ENCODE assay signal across 14 cellular contexts in genomic region chr22:19176732-19177131, GRCh38. TPM values are rescaled to one million over a fixed set of nuclear protein-coding genes. Genes with fewer than 3 reads are reported as not detected.
DNase-seq lines count a peak whose midpoint lies in the region; ATAC-seq and TF ChIP-seq lines count a peak whose summit lies in the region.
"Had no signal": no experiment of that assay in that cellular context is flagged by ENCODE, and none has a peak within 500 bp of the region (broad histone marks: within the 10 kb centered on the region; RNA-seq: fewer than 3 reads in every experiment).

No MANE protein-coding gene starts in this region.

- intact Hi-C loops in CD14-positive monocyte (cut with micrococcal nuclease) = loop anchor here in 1 of 2 donors (5.0 kb wide), 1 partner anchor 116 kb away; the partner anchor contains the start of gene CLTCL1

- peak overlapping the region; percentile 67 for H3K4me3 Mint-ChIP-seq in activated T-cell treated with anti-CD3 and anti-CD28 coated beads, Interleukin-2, amount 50 U/mL, for 4 hours
- peak overlapping the region; percentile 66 for H3K4me3 Mint-ChIP-seq in stimulated activated memory B cell treated with anti-CD40 and anti-IgM and Interleukin-4, amounts not matched to agents 10 μg/mL and 1 μg/mL and 100 μg/mL, for 72 hours
- peak overlapping the region in 1 of 2 donors; percentile 47 for H3K4me3 Mint-ChIP-seq in CD14-positive monocyte

- peak overlapping the region; percentile 95 for H3K27ac ChIP-seq in VCaP

- H3K27me3 Mint-ChIP-seq in activated T-cell treated with anti-CD3 and anti-CD28 coated beads, Interleukin-2, amount 50 U/mL, for 4 hours (ENCODE audit: low read depth) = no peaks in the 10 kb centered on the region
- no peaks in the 10 kb centered on the region for H3K27me3 Mint-ChIP-seq in stimulated activated memory B cell treated with anti-CD40 and anti-IgM and Interleukin-4, amounts not matched to agents 10 μg/mL and 1 μg/mL and 100 μg/mL, for 72 hours
- H3K27me3 Mint-ChIP-seq in CD14-positive monocyte (ENCODE audit: low read depth in 3 of 3) = peaks cover 0 to 2% (median 0%) of the 10 kb centered on the region in 3 donors

- DNase-seq in activated T-cell treated with anti-CD3 and anti-CD28 coated beads, Interleukin-2, amount 50 U/mL, for 4 hours = no peak
- no peak for DNase-seq in activated T-cell treated with anti-CD3 and anti-CD28 coated beads, Interleukin-2, amount 50 U/mL, for 1 hour
- no peak for DNase-seq in fibroblast of pulmonary artery (ENCODE audit: low read depth)
- DNase-seq in CD14-positive monocyte (ENCODE audit: low spot score) = no peak
- no peak for DNase-seq in globus pallidus (ENCODE audit: low spot score)
- no peak for DNase-seq in NCI-H748 treated with DMSO at 0.1 percent for 48 hours (lab: John Stamatoyannopoulos, UW)
- DNase-seq: activated naive CD4-positive, alpha-beta T cell; heart right ventricle; MV-4-11; Right ventricle myocardium superior had no signal

- H3K4me3 ChIP-seq in fibroblast of pulmonary artery (replicated peaks; ENCODE audit: low read depth, low read length) = peak overlapping the region; percentile 66

- peaks cover 32% of the 10 kb centered on the region for H3K4me1 Mint-ChIP-seq in activated T-cell treated with anti-CD3 and anti-CD28 coated beads, Interleukin-2, amount 50 U/mL, for 4 hours (ENCODE audit: low read depth)
- H3K4me1 Mint-ChIP-seq in stimulated activated memory B cell treated with anti-CD40 and anti-IgM and Interleukin-4, amounts not matched to agents 10 μg/mL and 1 μg/mL and 100 μg/mL, for 72 hours = peaks cover 72% of the 10 kb centered on the region
- peaks cover 41% of the 10 kb centered on the region for H3K4me1 Mint-ChIP-seq in CD14-positive monocyte

- peak overlapping the region; percentile 19 for H3K27ac Mint-ChIP-seq in stimulated activated memory B cell treated with anti-CD40 and anti-IgM and Interleukin-4, amounts not matched to agents 10 μg/mL and 1 μg/mL and 100 μg/mL, for 72 hours
- H3K27ac Mint-ChIP-seq in CD14-positive monocyte = peak overlapping the region in 2 of 7 donors; percentile 37 to 58

- H3K9me3 Mint-ChIP-seq in activated T-cell treated with anti-CD3 and anti-CD28 coated beads, Interleukin-2, amount 50 U/mL, for 4 hours = no peaks in the 10 kb centered on the region
- H3K9me3 Mint-ChIP-seq in stimulated activated memory B cell treated with anti-CD40 and anti-IgM and Interleukin-4, amounts not matched to agents 10 μg/mL and 1 μg/mL and 100 μg/mL, for 72 hours = no peaks in the 10 kb centered on the region
- peaks cover 0 to 2% (median 0%) of the 10 kb centered on the region in 7 donors for H3K9me3 Mint-ChIP-seq in CD14-positive monocyte

- peaks cover 4% of the 10 kb centered on the region for H3K36me3 Mint-ChIP-seq in activated T-cell treated with anti-CD3 and anti-CD28 coated beads, Interleukin-2, amount 50 U/mL, for 4 hours (ENCODE audit: insufficient read depth)
- H3K36me3 Mint-ChIP-seq in stimulated activated memory B cell treated with anti-CD40 and anti-IgM and Interleukin-4, amounts not matched to agents 10 μg/mL and 1 μg/mL and 100 μg/mL, for 72 hours = no peaks in the 10 kb centered on the region
- H3K36me3 Mint-ChIP-seq in CD14-positive monocyte = no peaks in the 10 kb centered on the region

- TF ChIP-seq CTCF in VCaP (conservative IDR thresholded peaks at IDR 0.05) = no peak
- no peak for TF ChIP-seq CTCF in fibroblast of pulmonary artery (IDR thresholded peaks at IDR 0.05; ENCODE audit: low read length, missing control alignments)
- no peak for TF ChIP-seq CTCF in CD14-positive monocyte (IDR thresholded peaks at IDR 0.05)

- ATAC-seq in activated T-cell treated with anti-CD3 and anti-CD28 coated beads, Interleukin-2, amount 50 U/mL, for 4 hours = no peak
- ATAC-seq in stimulated activated memory B cell treated with anti-CD40 and anti-IgM and Interleukin-4, amounts not matched to agents 10 μg/mL and 1 μg/mL and 100 μg/mL, for 72 hours = no peak
- ATAC-seq: heart right ventricle had no signal

RNA-seq across cellular contexts. Expression of gene SLC25A1, which starts 1.8 kb away (rescaled TPM):
- total RNA-seq in activated T-cell treated with anti-CD3 and anti-CD28 coated beads, Interleukin-2, amount 50 U/mL, for 4 hours = 10 to 100 TPM; 31.7 to 36.6 (median 34.1) TPM
- polyA plus RNA-seq in CD14-positive monocyte = 10 to 100 TPM; 35.1 to 37.4 TPM

RNA-seq across cellular contexts. Expression of gene GSC2, which starts 26.6 kb away (rescaled TPM):
- total RNA-seq in activated T-cell treated with anti-CD3 and anti-CD28 coated beads, Interleukin-2, amount 50 U/mL, for 4 hours = not detected
- polyA plus RNA-seq in CD14-positive monocyte = not detected
- total RNA-seq: heart right ventricle, renal cortical epithelial cell, Right ventricle myocardium superior, subcutaneous adipose tissue had no signal
- polyA plus RNA-seq: heart right ventricle had no signal

RNA-seq across cellular contexts. Expression of gene ESS2, which starts 32.3 kb away (rescaled TPM):
- 10 to 100 TPM; 21.8 to 22.5 (median 22.0) TPM for total RNA-seq in activated T-cell treated with anti-CD3 and anti-CD28 coated beads, Interleukin-2, amount 50 U/mL, for 4 hours
- 1 to 10 TPM; 4.0 to 5.5 TPM for polyA plus RNA-seq in CD14-positive monocyte

RNA-seq across cellular contexts. Expression of gene TSSK2, which starts 45.6 kb away (rescaled TPM):
- not detected for total RNA-seq in activated T-cell treated with anti-CD3 and anti-CD28 coated beads, Interleukin-2, amount 50 U/mL, for 4 hours
- polyA plus RNA-seq in CD14-positive monocyte = not detected
- total RNA-seq: renal cortical epithelial cell, Right ventricle myocardium superior, subcutaneous adipose tissue had no signal

RNA-seq across cellular contexts. Expression of gene DGCR2, which starts 54.5 kb away (rescaled TPM):
- 10 to 100 TPM; 25.8 to 27.7 (median 27.0) TPM for total RNA-seq in activated T-cell treated with anti-CD3 and anti-CD28 coated beads, Interleukin-2, amount 50 U/mL, for 4 hours
- polyA plus RNA-seq in CD14-positive monocyte = 10 to 100 TPM; 28.9 to 37.0 TPM
